18 cellular contexts compared by ENCODE assay signal in genomic region chr20:51450221-51450712, GRCh38.
A peak's percentile ranks its signal among the peaks of the same experiment; 100 is the strongest.
DNase-seq lines count a peak whose midpoint lies in the region; TF ChIP-seq lines count a peak whose summit lies in the region.
"Had no signal": no experiment of that assay in that cellular context is flagged by ENCODE, and none has a peak within 500 bp of the region (broad histone marks: within the 10 kb centered on the region; RNA-seq: fewer than 3 reads in every experiment).

No MANE protein-coding gene starts in this region.

- intact Hi-C loops in mammary epithelial cell (cut with micrococcal nuclease): no loop called here
- intact Hi-C loops in prostate gland (cut with DNase I): loop anchor here (10.0 kb wide), 1 partner anchor 115 kb away; no protein-coding TSS in a partner anchor

- no peak overlapping the region for H3K4me2 ChIP-seq in mammary epithelial cell (ENCODE audit: insufficient read depth, low read depth, low read length)
- no peak overlapping the region for H3K4me2 ChIP-seq in trophoblast cell (ENCODE audit: low read length)
- H3K4me2 ChIP-seq: PC-9 had no signal

- H3K23ac ChIP-seq in trophoblast cell (ENCODE audit: low read length): no peak overlapping the region

- H4K20me1 ChIP-seq in mammary epithelial cell (ENCODE audit: insufficient read depth, low read length): no peaks in the 10 kb centered on the region

- peak overlapping the region; percentile 82 for H2BK120ac ChIP-seq in trophoblast cell (ENCODE audit: insufficient read depth, low read length, poor library complexity)

- CTCF ChIA-PET in mammary epithelial cell (lab: Charles Lee; ENCODE audit: low non-redundant PET): no interaction called here

- BruUV-seq in mammary epithelial cell (replicated peaks; lab: Mats Ljungman, UMichigan): no TSS peak

- dilution Hi-C loops in mammary epithelial cell (cut with HindIII; ENCODE audit: low sequenced_read_pairs): no loop called here

- H3K36me3 ChIP-seq in mammary epithelial cell (ENCODE audit: insufficient read depth, low read length) (no peaks in the 10 kb centered on the region), trophoblast cell (ENCODE audit: control insufficient read depth in 1 of 2, insufficient read depth in 2 of 2, low read length in 2 of 2) (peaks cover 3 to 15% of the 10 kb centered on the region in 2 experiments), prostate gland (no peaks in the 10 kb centered on the region)
- H3K36me3 ChIP-seq: adrenal gland had no signal

- peak overlapping the region; percentile 91 for H2BK12ac ChIP-seq in trophoblast cell (ENCODE audit: low read length)

- H4K12ac ChIP-seq in trophoblast cell (ENCODE audit: low read depth, low read length): no peak overlapping the region

- whole genome bisulfite sequencing in mammary epithelial cell (ENCODE audit: low coverage, missing lambda C conversion rate): 55% methylated on average over 5 of the region's 5 CpGs
- WGBS in trophoblast cell (ENCODE audit: extremely low coverage, insufficient coverage, insufficient read length): no CpG with 5 or more reads among the region's 5 CpGs
- WGBS in prostate gland: 91% methylated on average over 5 of the region's 5 CpGs

- peak overlapping the region; percentile 68 for H3K18ac ChIP-seq in trophoblast cell (ENCODE audit: low read length)

- H3K9ac ChIP-seq in mammary epithelial cell (ENCODE audit: insufficient read depth, low read length): no peak overlapping the region
- no peak overlapping the region for H3K9ac ChIP-seq in trophoblast cell (ENCODE audit: low read length)

- DNase-seq in HCEC 1CT: peak; percentile 51
- peak; percentile 63 for DNase-seq in LHCN-M2 (ENCODE audit: low read depth)
- DNase-seq in mammary epithelial cell: peak; percentile 58
- no peak for DNase-seq in trophoblast cell
- DNase-seq in effector CD8-positive, alpha-beta T cell (lab: John Stamatoyannopoulos, UW): no peak
- no peak for DNase-seq in NCI-H1048 (lab: John Stamatoyannopoulos, UW)
- no peak for DNase-seq in prostate gland (ENCODE audit: low spot score)
- DNase-seq: activated CD8-positive, alpha-beta memory T cell treated with anti-CD3 and anti-CD28 coated beads for 24 hours; adrenal gland; caudate nucleus; glutamatergic neuron; NCI-H1436 treated with DMSO at 0.1 percent for 48 hours; NCI-H2171 treated with DMSO at 0.1 percent for 48 hours; NCI-H774; occipital lobe; PC-9; stimulated activated CD4-positive, alpha-beta T cell treated with anti-CD3 and anti-CD28 coated beads, Interleukin-2, amount 100 ng/mL, for 48 hours; T-helper 2 cell had no signal

- H3K79me1 ChIP-seq in trophoblast cell (ENCODE audit: low read length): peaks cover 37% of the 10 kb centered on the region

- H3K27ac ChIP-seq in mammary epithelial cell (ENCODE audit: insufficient read depth, low read depth, low read length) (no peak overlapping the region), trophoblast cell (ENCODE audit: low read depth, low read length) (peak overlapping the region; percentile 29), prostate gland (no peak overlapping the region)
- H3K27ac ChIP-seq: adrenal gland, PC-9 had no signal

- no peak for TF ChIP-seq POLR2A in prostate gland (IDR thresholded peaks at IDR 0.05)

- no peaks in the 10 kb centered on the region for H3K9me3 ChIP-seq in mammary epithelial cell (replicated peaks; ENCODE audit: insufficient read depth, low read length)
- peaks cover 3% of the 10 kb centered on the region for H3K9me3 ChIP-seq in trophoblast cell (ENCODE audit: insufficient read depth, low read depth, low read length)
- H3K9me3 ChIP-seq in prostate gland: no peaks in the 10 kb centered on the region
- H3K9me3 ChIP-seq: adrenal gland had no signal

- peak overlapping the region; percentile 49 for H3K14ac ChIP-seq in trophoblast cell (ENCODE audit: low read length)

- H3K4me1 ChIP-seq in mammary epithelial cell (ENCODE audit: insufficient read depth, low read length) (peaks cover 21% of the 10 kb centered on the region), trophoblast cell (ENCODE audit: control insufficient read depth in 1 of 2, insufficient read depth in 2 of 2, low read length in 2 of 2) (peaks cover 22 to 26% of the 10 kb centered on the region in 2 experiments), prostate gland (replicated peaks) (no peaks in the 10 kb centered on the region)

- in situ Hi-C loops in mammary epithelial cell (cut with MboI; ENCODE audit: low sequenced_read_pairs in 2 of 2): no loop called here

- peak overlapping the region; percentile 87 for H4K91ac ChIP-seq in trophoblast cell (ENCODE audit: low read depth, low read length)

- H3K4me3 ChIP-seq in mammary epithelial cell (replicated peaks in 1 of 3; ENCODE audit: insufficient read depth in 1 of 3, low read depth in 2 of 3, low read length in 3 of 3) (no peak overlapping the region), trophoblast cell (ENCODE audit: low read depth, low read length) (no peak overlapping the region), prostate gland (no peak overlapping the region)
- H3K4me3 ChIP-seq: adrenal gland, PC-9 had no signal

- TF ChIP-seq CTCF in mammary epithelial cell (conservative IDR thresholded peaks at IDR 0.05 in 1 of 2, IDR thresholded peaks at IDR 0.05 in 1 of 2; ENCODE audit: extremely low read depth in 1 of 2, insufficient read depth in 1 of 2, low read depth in 1 of 2, low read length in 2 of 2) (no peak), prostate gland (IDR thresholded peaks at IDR 0.05) (no peak)

- no peak overlapping the region for H4K8ac ChIP-seq in trophoblast cell (ENCODE audit: low read depth, low read length)

- peak overlapping the region; percentile 54 for H3K4ac ChIP-seq in trophoblast cell (ENCODE audit: low read depth, low read length)

- H2BK5ac ChIP-seq in trophoblast cell (ENCODE audit: low read depth, low read length, poor library complexity): peak overlapping the region; percentile 19

- H3K79me2 ChIP-seq in mammary epithelial cell (ENCODE audit: insufficient read depth, low read length): no peaks in the 10 kb centered on the region
- H3K79me2 ChIP-seq in trophoblast cell (ENCODE audit: control insufficient read depth, insufficient read depth, low read length, poor library complexity): peaks cover 4% of the 10 kb centered on the region

- H2AK5ac ChIP-seq in trophoblast cell (ENCODE audit: low read length): peak overlapping the region; percentile 67

- no peaks in the 10 kb centered on the region for H3K27me3 ChIP-seq in mammary epithelial cell (ENCODE audit: insufficient read depth, low read length)
- H3K27me3 ChIP-seq in trophoblast cell (ENCODE audit: insufficient read depth, low read length): no peaks in the 10 kb centered on the region
- H3K27me3 ChIP-seq in prostate gland (replicated peaks; ENCODE audit: insufficient read depth): no peaks in the 10 kb centered on the region
- H3K27me3 ChIP-seq: adrenal gland had no signal

- H2AFZ ChIP-seq in mammary epithelial cell (ENCODE audit: low read depth, low read length) (no peak overlapping the region), trophoblast cell (ENCODE audit: insufficient read depth, low read length, poor library complexity) (peak overlapping the region; percentile 51)
- H2AFZ ChIP-seq: PC-9 had no signal

Comparison
In these comparisons a context has a peak if more than half of its experiments do, and no peak if none do; other contexts are left out.
1. DNase-seq: peak in HCEC 1CT (single experiment), LHCN-M2 (single experiment) and mammary epithelial cell (single experiment); none in trophoblast cell (0 of 2), effector CD8-positive, alpha-beta T cell (single experiment), NCI-H1048 (single experiment) and prostate gland (single experiment).